In genomic region chr7:139915301-139915863, GRCh38 we compare ENCODE assay signal across 15 cellular contexts.
DNase-seq lines count a peak whose midpoint lies in the region; ATAC-seq and TF ChIP-seq lines count a peak whose summit lies in the region.
"Had no signal": no experiment of that assay in that cellular context is flagged by ENCODE, and none has a peak within 500 bp of the region (broad histone marks: within the 10 kb centered on the region; RNA-seq: fewer than 3 reads in every experiment).

No MANE protein-coding gene starts in this region.

- peak overlapping the region; percentile 99 for H3K27ac ChIP-seq in ACC112 (ENCODE audit: low read depth, low read length)

- no peak for TF ChIP-seq CTCF in choroid plexus epithelial cell (conservative IDR thresholded peaks at IDR 0.05; ENCODE audit: low read depth, low read length)
- TF ChIP-seq CTCF in mucosa of descending colon (IDR thresholded peaks at IDR 0.05): no peak

- no peak overlapping the region for H3K4me3 ChIP-seq in ACC112 (ENCODE audit: low read depth, low read length)
- H3K4me3 ChIP-seq in choroid plexus epithelial cell (ENCODE audit: low read depth, low read length): no peak overlapping the region
- H3K4me3 ChIP-seq in mucosa of descending colon: no peak overlapping the region
- H3K4me3 ChIP-seq: body of pancreas had no signal

- intact Hi-C loops in mucosa of descending colon (cut with DNase I, micrococcal nuclease): no loop called here

- peaks cover 48% of the 10 kb centered on the region for H3K4me1 ChIP-seq in ACC112 (ENCODE audit: control insufficient read depth, insufficient read depth, low read length, unreplicated experiment)
- H3K4me1 ChIP-seq in mucosa of descending colon (ENCODE audit: low read depth): peaks cover 12% of the 10 kb centered on the region

- no peaks in the 10 kb centered on the region for H3K36me3 ChIP-seq in ACC112 (ENCODE audit: insufficient read depth, low read length)
- no peaks in the 10 kb centered on the region for H3K36me3 ChIP-seq in mucosa of descending colon (ENCODE audit: low read depth)

- H3K79me2 ChIP-seq in ACC112 (ENCODE audit: control insufficient read depth, insufficient read depth, low read length, unreplicated experiment): no peaks in the 10 kb centered on the region

- H3K9me3 ChIP-seq in mucosa of descending colon: no peaks in the 10 kb centered on the region
- H3K9me3 ChIP-seq: body of pancreas had no signal

- H2AFZ ChIP-seq in ACC112 (ENCODE audit: low read length, unreplicated experiment): peak overlapping the region; percentile 46

- DNase-seq in LHCN-M2 (ENCODE audit: low read depth) (peak; percentile 37), choroid plexus epithelial cell (ENCODE audit: low read depth) (peak; percentile 67), mucosa of descending colon (no peak), middle frontal gyrus (ENCODE audit: extremely low spot score, low spot score) (no peak), HuH-7.5 (ENCODE audit: low spot score) (no peak), DMS114 treated with DMSO at 0.1 percent for 48 hours (lab: John Stamatoyannopoulos, UW; ENCODE audit: unreplicated experiment) (no peak)
- DNase-seq: activated CD8-positive, alpha-beta memory T cell treated with anti-CD3 and anti-CD28 coated beads, Interleukin-2, amount 50 U/mL, for 4 hours; kidney; NCI-H2029 treated with DMSO at 0.1 percent for 48 hours; nucleus accumbens; stimulated activated CD4-positive, alpha-beta T cell treated with anti-CD3 and anti-CD28 coated beads, Interleukin-4, amount 100 ng/mL, for 4 hours; substantia nigra had no signal

- ATAC-seq in mucosa of descending colon: peak; percentile 13
- no peak for ATAC-seq in HG03095 (IDR thresholded peaks at IDR 0.05; ENCODE audit: unreplicated experiment)

- H3K27me3 ChIP-seq in ACC112 (ENCODE audit: insufficient read depth, low read length): no peaks in the 10 kb centered on the region
- H3K27me3 ChIP-seq: body of pancreas had no signal

Comparison
In these comparisons a context has a peak if more than half of its experiments do, and no peak if none do; other contexts are left out.
1. DNase-seq: peak in LHCN-M2 (single experiment) and choroid plexus epithelial cell (single experiment); none in mucosa of descending colon (0 of 3), middle frontal gyrus (single experiment), HuH-7.5 (single experiment) and DMS114 treated with DMSO at 0.1 percent for 48 hours (single experiment).